ENCODE assay signal across 9 cellular contexts in the genomic region with DNA sequence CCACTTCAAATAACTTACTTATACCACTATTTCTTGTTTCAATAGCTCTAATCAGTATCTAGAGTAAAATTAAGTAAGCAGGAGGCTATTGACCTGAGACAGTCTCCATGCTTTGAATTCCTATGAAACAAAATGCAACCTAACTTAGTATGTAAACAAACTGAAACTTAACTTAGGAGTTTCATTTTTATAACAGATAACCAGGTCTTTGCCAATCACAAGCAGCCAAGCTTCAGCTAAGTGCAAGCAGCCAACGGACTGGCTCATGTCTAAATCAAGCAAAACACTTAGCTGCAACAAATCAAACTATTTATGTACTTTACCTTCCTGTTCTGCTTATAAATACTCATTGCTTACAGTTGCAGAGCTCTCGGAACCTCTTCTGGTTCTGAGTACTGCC. TPM values are rescaled to one million over a fixed set of nuclear protein-coding genes. Genes with fewer than 3 reads are reported as not detected.
DNase-seq lines count a peak whose midpoint lies in the region; ATAC-seq and TF ChIP-seq lines count a peak whose summit lies in the region.
"Had no signal": no experiment of that assay in that cellular context is flagged by ENCODE, and none has a peak within 500 bp of the region (broad histone marks: within the 10 kb centered on the region; RNA-seq: fewer than 3 reads in every experiment).

No MANE protein-coding gene starts in this region.

- peaks cover 6% of the 10 kb centered on the region for H3K79me2 ChIP-seq in MM.1S (ENCODE audit: low read length)

- peak overlapping the region; percentile 48; the same call in 1 of the 2 replicates for H3K27ac ChIP-seq in MM.1S (ENCODE audit: low read length)
- peak overlapping the region in 1 of 4 donors; percentile 34 for H3K27ac ChIP-seq in Peyer's patch

- H3K9me3 ChIP-seq in MM.1S (replicated peaks; ENCODE audit: insufficient read depth, low read length), result no peaks in the 10 kb centered on the region
- H3K9me3 ChIP-seq in Peyer's patch, result no peaks in the 10 kb centered on the region

- peak; percentile 91 for DNase-seq in MM.1S
- DNase-seq in hepatic stellate cell (ENCODE audit: low spot score), result peak; percentile 8
- DNase-seq in NCI-H1694 treated with DMSO at 0.1 percent for 48 hours (lab: John Stamatoyannopoulos, UW), result no peak
- DNase-seq in Peyer's patch, result no peak
- no peak for DNase-seq in activated CD8-positive, alpha-beta memory T cell treated with anti-CD3 and anti-CD28 coated beads, Interleukin-2, amount 50 U/mL, for 48 hours
- DNase-seq in SW 1271 (lab: John Stamatoyannopoulos, UW), result no peak
- DNase-seq: activated CD8-positive, alpha-beta memory T cell treated with anti-CD3 and anti-CD28 coated beads for 24 hours had no signal

- no peak for TF ChIP-seq CTCF in MM.1S (IDR thresholded peaks at IDR 0.05; ENCODE audit: low read length)
- TF ChIP-seq CTCF in Peyer's patch (IDR thresholded peaks at IDR 0.05), result no peak

- TF ChIP-seq POLR2A in Peyer's patch (IDR thresholded peaks at IDR 0.05), result no peak

- peak overlapping the region; percentile 78 for H2AFZ ChIP-seq in MM.1S (ENCODE audit: low read length)

- H4K20me1 ChIP-seq in MM.1S (ENCODE audit: insufficient read depth, low read length), result no peaks in the 10 kb centered on the region

- no peaks in the 10 kb centered on the region for H3K9me2 ChIP-seq in MM.1S (replicated peaks; ENCODE audit: insufficient read depth, low read length)

- H3K4me3 ChIP-seq in MM.1S (ENCODE audit: low read length) (peak overlapping the region; percentile 18), Peyer's patch (no peak overlapping the region)

- H3K4me2 ChIP-seq in MM.1S (ENCODE audit: low read depth, low read length), result peak overlapping the region; percentile 58

- H3K27me3 ChIP-seq in MM.1S (replicated peaks; ENCODE audit: insufficient read depth, low read length) (no peaks in the 10 kb centered on the region), Peyer's patch (no peaks in the 10 kb centered on the region)

- peak; percentile 38 for ATAC-seq in GM18499 (IDR thresholded peaks at IDR 0.05; ENCODE audit: insufficient read depth, unreplicated experiment)
- ATAC-seq in GM21717 (IDR thresholded peaks at IDR 0.05; ENCODE audit: unreplicated experiment), result peak; percentile 50

- H3K9ac ChIP-seq in MM.1S (ENCODE audit: low read length), result peak overlapping the region; percentile 29; the same call in 1 of the 2 replicates

- H3K4me1 ChIP-seq in MM.1S (ENCODE audit: low read length) (peaks cover 18% of the 10 kb centered on the region), Peyer's patch (peaks cover 0 to 19% (median 4%) of the 10 kb centered on the region in 4 donors)

- H3K36me3 ChIP-seq in MM.1S (replicated peaks; ENCODE audit: insufficient read depth, low read length), result no peaks in the 10 kb centered on the region
- H3K36me3 ChIP-seq in Peyer's patch, result no peaks in the 10 kb centered on the region

- H3F3A ChIP-seq in MM.1S (ENCODE audit: insufficient read depth, low read length), result peaks cover 3% of the 10 kb centered on the region; the same call in 1 of the 2 replicates

RNA-seq across cellular contexts. Expression of gene GSTK1, which starts 4.4 kb away (rescaled TPM):
- 100 to 1,000 TPM; 202 to 580 (median 484) TPM for total RNA-seq in Peyer's patch

RNA-seq across cellular contexts. Expression of gene TMEM139, which starts 25.9 kb away (rescaled TPM):
- total RNA-seq in Peyer's patch, result 100 to 1,000 TPM in 3 of 4 donors, 10 to 100 TPM in 1; 54.5 to 162 (median 130) TPM

RNA-seq across cellular contexts. Expression of gene CASP2, which starts 29.3 kb away (rescaled TPM):
- total RNA-seq in Peyer's patch, result 10 to 100 TPM; 34.8 to 43.7 (median 38.3) TPM

RNA-seq across cellular contexts. Expression of gene TAS2R40, which starts 37.0 kb away (rescaled TPM):
- total RNA-seq in Peyer's patch, result not detected

RNA-seq across cellular contexts. Expression of gene CLCN1, which starts 57.1 kb away (rescaled TPM):
- 1 to 10 TPM in 3 of 4 donors, not detected in 1; 1.1 to 6.5 (median 2.5) TPM for total RNA-seq in Peyer's patch

Comparison
In these comparisons a context has a peak if more than half of its experiments do, and no peak if none do; other contexts are left out.
1. DNase-seq: peak in MM.1S (single experiment) and hepatic stellate cell (single experiment); none in NCI-H1694 treated with DMSO at 0.1 percent for 48 hours (single experiment), Peyer's patch (0 of 3), activated CD8-positive, alpha-beta memory T cell treated with anti-CD3 and anti-CD28 coated beads, Interleukin-2, amount 50 U/mL, for 48 hours (single experiment) and SW 1271 (0 of 2).